Comparison of ENCODE assay signal across 1 cellular context in genomic region chr1:202144510-202145324, GRCh38.
TF ChIP-seq lines count a peak whose summit lies in the region.

ARL8A (minus strand) TSS chr1:202144737; CDS start chr1:202144572, 165 bp downstream.

TF ChIP-seq in HepG2, 621 proteins besides CTCF, POLR2A, EP300 and RAD21 (continued from another document):
- TF ChIP-seq ZNF570 (CRISPR knock-in tag; IDR thresholded peaks at IDR 0.05; ENCODE audit: borderline replicate concordance) (no peak), PBX3 (CRISPR knock-in tag; IDR thresholded peaks at IDR 0.05; ENCODE audit: borderline replicate concordance) (no peak), HCFC1 (IDR thresholded peaks at IDR 0.05; ENCODE audit: low read depth, low read length) (no peak), THYN1 (CRISPR knock-in tag; IDR thresholded peaks at IDR 0.05; ENCODE audit: borderline replicate concordance, low read depth) (no peak), STAT5B (CRISPR knock-in tag; IDR thresholded peaks at IDR 0.05) (no peak), ZNF790 (CRISPR knock-in tag; IDR thresholded peaks at IDR 0.05; ENCODE audit: borderline replicate concordance) (0 out of 2 replicates have a peak, but pooled peaks have one; percentile 33), ZNF709 (CRISPR knock-in tag; IDR thresholded peaks at IDR 0.05) (no peak), ZNF776 (CRISPR knock-in tag; IDR thresholded peaks at IDR 0.05) (peak; percentile 96; the same call in 1 of the 2 replicates), ZNF441 (CRISPR knock-in tag; IDR thresholded peaks at IDR 0.05; ENCODE audit: borderline replicate concordance) (0 out of 2 replicates have a peak, but pooled peaks have one; percentile 39), ZNF780A (CRISPR knock-in tag; IDR thresholded peaks at IDR 0.05) (no peak), ZNF260 (CRISPR knock-in tag; IDR thresholded peaks at IDR 0.05; ENCODE audit: borderline replicate concordance, low read depth) (no peak), ZKSCAN1 (IDR thresholded peaks at IDR 0.05; ENCODE audit: low read length) (no peak), ZNF557 (CRISPR knock-in tag; IDR thresholded peaks at IDR 0.05) (no peak), ZC3H13 (CRISPR knock-in tag; IDR thresholded peaks at IDR 0.05) (no peak), ZNF343 (CRISPR knock-in tag; IDR thresholded peaks at IDR 0.05) (no peak), ZNF652 (CRISPR knock-in tag; IDR thresholded peaks at IDR 0.05; ENCODE audit: borderline replicate concordance, low read depth) (no peak), REPIN1 (CRISPR knock-in tag; IDR thresholded peaks at IDR 0.05; ENCODE audit: borderline replicate concordance, low read depth) (no peak), PATZ1 (CRISPR knock-in tag; IDR thresholded peaks at IDR 0.05) (0 out of 2 replicates have a peak, but pooled peaks have one; percentile 19), ARNT2 (CRISPR knock-in tag; IDR thresholded peaks at IDR 0.05; ENCODE audit: low read depth) (peak; percentile 46; the same call in 1 of the 2 replicates), SP4 (CRISPR knock-in tag; IDR thresholded peaks at IDR 0.05) (peak; percentile 35; the same call in 1 of the 2 replicates), IRX3 (CRISPR knock-in tag; IDR thresholded peaks at IDR 0.05; ENCODE audit: borderline replicate concordance, low read depth) (no peak), GABPB1 (CRISPR knock-in tag; IDR thresholded peaks at IDR 0.05) (peak; percentile 45; the same call in 1 of the 2 replicates), KLF12 (CRISPR knock-in tag; IDR thresholded peaks at IDR 0.05; ENCODE audit: borderline replicate concordance) (peak; percentile 72; the same call in 1 of the 2 replicates)
- TF ChIP-seq, protein P1, sequence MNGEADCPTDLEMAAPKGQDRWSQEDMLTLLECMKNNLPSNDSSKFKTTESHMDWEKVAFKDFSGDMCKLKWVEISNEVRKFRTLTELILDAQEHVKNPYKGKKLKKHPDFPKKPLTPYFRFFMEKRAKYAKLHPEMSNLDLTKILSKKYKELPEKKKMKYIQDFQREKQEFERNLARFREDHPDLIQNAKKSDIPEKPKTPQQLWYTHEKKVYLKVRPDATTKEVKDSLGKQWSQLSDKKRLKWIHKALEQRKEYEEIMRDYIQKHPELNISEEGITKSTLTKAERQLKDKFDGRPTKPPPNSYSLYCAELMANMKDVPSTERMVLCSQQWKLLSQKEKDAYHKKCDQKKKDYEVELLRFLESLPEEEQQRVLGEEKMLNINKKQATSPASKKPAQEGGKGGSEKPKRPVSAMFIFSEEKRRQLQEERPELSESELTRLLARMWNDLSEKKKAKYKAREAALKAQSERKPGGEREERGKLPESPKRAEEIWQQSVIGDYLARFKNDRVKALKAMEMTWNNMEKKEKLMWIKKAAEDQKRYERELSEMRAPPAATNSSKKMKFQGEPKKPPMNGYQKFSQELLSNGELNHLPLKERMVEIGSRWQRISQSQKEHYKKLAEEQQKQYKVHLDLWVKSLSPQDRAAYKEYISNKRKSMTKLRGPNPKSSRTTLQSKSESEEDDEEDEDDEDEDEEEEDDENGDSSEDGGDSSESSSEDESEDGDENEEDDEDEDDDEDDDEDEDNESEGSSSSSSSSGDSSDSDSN (CRISPR knock-in tag; IDR thresholded peaks at IDR 0.05), result peak; percentile 37; the same call in 1 of the 2 replicates
